8 cellular contexts compared by ENCODE assay signal in the genomic region with DNA sequence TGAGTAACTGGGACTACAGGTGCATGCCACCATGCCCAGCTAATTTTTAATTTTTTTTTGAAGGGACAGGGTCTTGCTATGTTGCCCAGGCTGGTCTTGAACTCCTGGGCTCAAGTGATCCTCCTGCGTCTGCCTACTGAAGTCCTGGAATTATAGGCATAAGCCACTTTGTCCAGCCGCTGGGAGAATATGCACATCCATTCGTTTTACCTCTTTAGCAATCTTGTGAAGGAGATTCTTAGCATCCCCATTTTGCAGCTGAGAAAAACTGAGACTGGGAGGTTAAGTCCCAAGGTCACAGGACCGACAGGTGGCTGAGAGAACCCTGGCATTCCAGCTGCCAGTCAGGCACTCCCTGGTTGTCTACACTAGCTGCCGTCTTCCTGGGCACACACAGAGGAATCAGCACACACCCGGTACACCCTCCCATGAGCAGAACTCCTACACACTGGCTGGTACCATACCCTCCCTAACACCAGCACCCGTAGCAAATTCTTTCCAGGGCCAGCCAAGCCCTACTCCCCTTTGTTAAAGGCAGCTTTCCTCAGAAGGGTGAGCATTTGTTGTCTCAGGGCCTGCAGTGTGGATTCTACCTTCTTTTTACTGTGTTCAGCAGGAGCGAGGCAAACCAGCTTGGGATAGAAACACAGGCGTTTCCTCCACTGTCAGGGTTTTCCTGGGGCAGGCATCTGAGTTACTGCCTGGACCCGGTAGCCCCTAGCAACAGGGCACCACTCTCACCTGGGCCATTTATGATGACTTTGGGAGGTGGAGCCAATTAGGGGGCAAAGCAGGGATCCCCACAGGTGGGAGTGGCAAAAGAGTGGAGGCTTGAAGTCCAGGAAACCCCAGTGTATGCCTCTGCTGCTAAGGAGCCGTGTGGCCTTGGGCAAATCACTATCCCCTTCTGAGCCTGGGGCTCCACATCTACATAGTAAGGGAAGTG.
DNase-seq lines count a peak whose midpoint lies in the region; ATAC-seq and TF ChIP-seq lines count a peak whose summit lies in the region.

No MANE protein-coding gene starts in this region.

- no TSS peak for BruUV-seq in OCI-LY7 (replicated peaks; lab: Mats Ljungman, UMichigan)

- intact Hi-C loops in OCI-LY7 (cut with micrococcal nuclease; ENCODE audit: unreplicated experiment) = no loop called here

- H3K4me1 ChIP-seq in mesodermal cell (ENCODE audit: control insufficient read depth, insufficient read depth, low read length, poor library complexity, severe bottlenecking) (peaks cover 67% of the 10 kb centered on the region), OCI-LY7 (ENCODE audit: insufficient read depth, low read length, poor library complexity, severe bottlenecking) (peaks cover 49% of the 10 kb centered on the region), SJCRH30 (peaks cover 44% of the 10 kb centered on the region)

- no peaks in the 10 kb centered on the region for H3K27me3 ChIP-seq in SJCRH30

- H3K9me2 ChIP-seq in OCI-LY7 (ENCODE audit: insufficient read depth, low read length) = no peaks in the 10 kb centered on the region

- POLR2A ChIA-PET in OCI-LY7 (lab: Charles Lee) = interaction anchor here (0.5 to 0.7 kb wide), 2 partner anchors 70 to 105 kb away, joined by 3 to 4 read pairs; no protein-coding TSS in a partner anchor

- no peaks in the 10 kb centered on the region for H3K79me2 ChIP-seq in OCI-LY7 (ENCODE audit: insufficient read depth, low read depth, low read length)

- peak; percentile 26 for DNase-seq in stimulated activated naive CD8-positive, alpha-beta T cell treated with anti-CD3 and anti-CD28 coated beads, Interleukin-15, Interleukin-2, amounts not matched to agents 100 U/mL and 50 U/mL, for 24 hours
- no peak for DNase-seq in stimulated activated naive CD8-positive, alpha-beta T cell treated with anti-CD3 and anti-CD28 coated beads, Interleukin-15, amount 100 ng/mL, for 72 hours
- DNase-seq in NCI-H2171 treated with DMSO at 0.1 percent for 48 hours (lab: John Stamatoyannopoulos, UW) = no peak
- no peak for DNase-seq in OCI-LY7 (ENCODE audit: low spot score)
- DNase-seq in SJCRH30 = no peak
- DNase-seq in NCI-H524 treated with DMSO at 0.1 percent for 48 hours (lab: John Stamatoyannopoulos, UW) = no peak

- CTCF ChIA-PET in OCI-LY7 (lab: Charles Lee; ENCODE audit: unreplicated experiment) = no interaction called here

- H3K4me3 ChIP-seq in mesodermal cell (ENCODE audit: extremely low read depth, insufficient read depth, low read length, poor library complexity, severe bottlenecking) (no peak overlapping the region), OCI-LY7 (ENCODE audit: low read depth, low read length, poor library complexity, severe bottlenecking) (no peak overlapping the region), SJCRH30 (no peak overlapping the region)

- no peak overlapping the region for H3K4me2 ChIP-seq in OCI-LY7 (ENCODE audit: low read length)

- no peaks in the 10 kb centered on the region for H3K36me3 Mint-ChIP-seq in activated naive CD8-positive, alpha-beta T cell

- H2AFZ ChIP-seq in OCI-LY7 (ENCODE audit: low read length) = no peak overlapping the region

- TF ChIP-seq CTCF in OCI-LY7 (conservative IDR thresholded peaks at IDR 0.05; ENCODE audit: low read length) = no peak

- ATAC-seq in stimulated activated naive CD8-positive, alpha-beta T cell treated with anti-CD3 and anti-CD28 coated beads, Interleukin-15, Interleukin-2, amounts not matched to agents 100 U/mL and 50 U/mL, for 24 hours = no peak
- no peak for ATAC-seq in stimulated activated naive CD8-positive, alpha-beta T cell treated with anti-CD3 and anti-CD28 coated beads, Interleukin-15, amount 100 ng/mL, for 72 hours

- WGBS in mesodermal cell (ENCODE audit: insufficient coverage in 2 of 2), 2 experiments = 81 to 92% methylated on average over 8 to 9 of the region's 11 CpGs

- H3K36me3 ChIP-seq in mesodermal cell (ENCODE audit: control insufficient read depth, insufficient read depth, low read length) (no peaks in the 10 kb centered on the region), OCI-LY7 (ENCODE audit: insufficient read depth, low read length) (no peaks in the 10 kb centered on the region), SJCRH30 (no peaks in the 10 kb centered on the region)

- no peaks in the 10 kb centered on the region for H3K27me3 Mint-ChIP-seq in stimulated activated naive CD8-positive, alpha-beta T cell treated with anti-CD3 and anti-CD28 coated beads, Interleukin-15, amount 100 ng/mL, for 72 hours
- no peaks in the 10 kb centered on the region for H3K27me3 Mint-ChIP-seq in activated naive CD8-positive, alpha-beta T cell

- H3K4me1 Mint-ChIP-seq in stimulated activated naive CD8-positive, alpha-beta T cell treated with anti-CD3 and anti-CD28 coated beads, Interleukin-15, amount 100 ng/mL, for 72 hours = peaks cover 99% of the 10 kb centered on the region
- H3K4me1 Mint-ChIP-seq in activated naive CD8-positive, alpha-beta T cell (ENCODE audit: low read depth) = peaks cover 83% of the 10 kb centered on the region

- no peaks in the 10 kb centered on the region for H3K9me3 Mint-ChIP-seq in stimulated activated naive CD8-positive, alpha-beta T cell treated with anti-CD3 and anti-CD28 coated beads, Interleukin-15, amount 100 ng/mL, for 72 hours
- H3K9me3 Mint-ChIP-seq in activated naive CD8-positive, alpha-beta T cell (ENCODE audit: low read depth) = no peaks in the 10 kb centered on the region

- H4K20me1 ChIP-seq in OCI-LY7 (ENCODE audit: insufficient read depth, low read length) = no peaks in the 10 kb centered on the region

- peak overlapping the region; percentile 29 for H3K27ac ChIP-seq in mesodermal cell (ENCODE audit: low read depth, low read length, severe bottlenecking)
- H3K27ac ChIP-seq in OCI-LY7 (ENCODE audit: low read depth, low read length, poor library complexity, severe bottlenecking) = no peak overlapping the region
- H3K27ac ChIP-seq in SJCRH30 = no peak overlapping the region; the same call in none of the 2 replicates

- no peak overlapping the region for H3K4me3 Mint-ChIP-seq in stimulated activated naive CD8-positive, alpha-beta T cell treated with anti-CD3 and anti-CD28 coated beads, Interleukin-15, amount 100 ng/mL, for 72 hours
- H3K4me3 Mint-ChIP-seq in activated naive CD8-positive, alpha-beta T cell = peak overlapping the region; percentile 38

- H3K9me3 ChIP-seq in mesodermal cell (ENCODE audit: control insufficient read depth, low read length) (no peaks in the 10 kb centered on the region), OCI-LY7 (ENCODE audit: low read length) (no peaks in the 10 kb centered on the region), SJCRH30 (replicated peaks) (no peaks in the 10 kb centered on the region)

- peak overlapping the region in 1 of 2 donors; percentile 52 for H3K27ac Mint-ChIP-seq in stimulated activated naive CD8-positive, alpha-beta T cell treated with anti-CD3 and anti-CD28 coated beads, Interleukin-15, amount 100 ng/mL, for 72 hours
- peak overlapping the region; percentile 41 for H3K27ac Mint-ChIP-seq in activated naive CD8-positive, alpha-beta T cell
